8 cellular contexts compared by ENCODE assay signal in genomic region chr5:144886668-144887067, GRCh38.
"Had no signal": no experiment of that assay in that cellular context is flagged by ENCODE, and none has a peak within 500 bp of the region (broad histone marks: within the 10 kb centered on the region; RNA-seq: fewer than 3 reads in every experiment).

No MANE protein-coding gene starts in this region.

- H3K27ac ChIP-seq: KMS-11 had no signal

- DNase-seq: H9, HCEC 1CT, KBM-7 had no signal

- H3K4me3 ChIP-seq: GM23338 had no signal

- H3K4me2 ChIP-seq: GM23338, KMS-11 had no signal

- FAIRE-seq: H1, H54, HTR-8/SVneo had no signal

- H2AFZ ChIP-seq: GM23338 had no signal

- H3K9ac ChIP-seq: KMS-11 had no signal

- ATAC-seq: GM23338 had no signal
